17 cellular contexts compared by ENCODE assay signal in the genomic region with DNA sequence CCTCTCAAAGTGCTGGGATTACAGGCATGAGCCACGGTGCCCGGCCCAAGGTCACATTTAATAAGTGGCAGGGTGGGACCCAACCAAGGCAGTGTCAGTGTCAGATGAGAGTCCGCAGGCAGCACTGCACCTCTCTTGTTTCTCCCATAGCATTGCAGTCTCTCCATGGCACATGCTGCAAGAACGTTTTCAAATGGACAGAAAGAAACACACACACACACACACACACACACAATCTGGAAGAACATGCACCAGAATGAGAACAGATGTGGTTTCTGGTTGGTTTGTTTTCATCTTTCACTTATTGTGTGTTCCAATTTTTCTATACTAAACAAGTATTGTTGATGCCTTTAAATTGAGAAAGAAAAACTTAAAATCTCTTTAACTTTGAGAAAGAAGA.
"Had no signal": no experiment of that assay in that cellular context is flagged by ENCODE, and none has a peak within 500 bp of the region (broad histone marks: within the 10 kb centered on the region; RNA-seq: fewer than 3 reads in every experiment).

No MANE protein-coding gene starts in this region.

- DNase-seq: activated CD4-positive, alpha-beta T cell treated with anti-CD3 and anti-CD28 coated beads, Interleukin-2, amount 50 U/mL, for 4 hours; activated gamma-delta T cell; activated naive CD8-positive, alpha-beta T cell treated with anti-CD3 and anti-CD28 coated beads, Interleukin-2, amount 10 ng/mL, durations not matched to agents 7 days and 5 days; amygdala; cerebellar nuclear complex; heart left ventricle; occipital lobe; right lobe of liver; small intestine; upper lobe of left lung had no signal

- H3K36me3 ChIP-seq: esophagus muscularis mucosa, heart left ventricle, right lobe of liver, upper lobe of left lung had no signal

- H3K27ac ChIP-seq: coronary artery, esophagus muscularis mucosa, right lobe of liver, upper lobe of left lung had no signal

- H3K4me3 Mint-ChIP-seq: memory B cell; neural crest cell; stimulated activated memory B cell treated with anti-CD40 and anti-IgM and Interleukin-4, amounts not matched to agents 10 μg/mL and 1 μg/mL and 100 μg/mL, for 72 hours; T-helper 2 cell treated with Interferon-gamma antibody and Interleukin-4, amounts not matched to agents 5 μg/mL and 100 μg/mL, for 36 hours had no signal

- ATAC-seq: right lobe of liver, SK-N-SH treated with all-trans-retinoic acid at 6 μM for 48 hours had no signal

- H3K27ac Mint-ChIP-seq: memory B cell; stimulated activated memory B cell treated with anti-CD40 and anti-IgM and Interleukin-4, amounts not matched to agents 10 μg/mL and 1 μg/mL and 100 μg/mL, for 72 hours; T-helper 2 cell treated with Interferon-gamma antibody and Interleukin-4, amounts not matched to agents 5 μg/mL and 100 μg/mL, for 36 hours had no signal

- H3K4me3 ChIP-seq: coronary artery, esophagus muscularis mucosa, heart left ventricle, right lobe of liver, upper lobe of left lung had no signal

- H3K4me1 ChIP-seq: esophagus muscularis mucosa, right lobe of liver had no signal

- H3K27me3 ChIP-seq: right lobe of liver, upper lobe of left lung had no signal

- H3K27me3 Mint-ChIP-seq: activated naive CD8-positive, alpha-beta T cell treated with anti-CD3 and anti-CD28 coated beads, Interleukin-2, amount 10 ng/mL, durations not matched to agents 7 days and 5 days had no signal
